Comparison of ENCODE assay signal across 17 cellular contexts in the genomic region with DNA sequence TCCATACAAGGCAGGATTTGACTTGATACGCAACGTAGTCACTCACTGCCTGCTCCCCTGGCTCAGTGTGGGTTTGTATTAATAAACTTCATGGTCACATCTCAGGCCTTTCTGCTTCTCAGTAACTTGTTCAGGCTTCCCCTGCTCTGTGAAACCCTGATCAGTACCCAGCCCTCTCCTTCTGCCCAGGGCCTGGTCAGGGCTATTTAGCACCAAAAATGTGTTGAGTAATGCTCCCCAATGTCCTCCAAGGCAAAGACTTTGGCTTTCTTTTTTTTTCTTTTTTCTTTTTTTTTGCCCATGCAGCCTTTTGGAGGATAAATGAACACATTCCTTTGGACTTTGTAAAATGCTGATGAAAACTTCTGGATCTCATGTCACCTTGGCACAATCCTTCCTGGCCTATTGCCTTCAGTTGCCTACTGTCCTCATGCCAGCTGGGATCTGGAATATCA.
"Had no signal": no experiment of that assay in that cellular context is flagged by ENCODE, and none has a peak within 500 bp of the region (broad histone marks: within the 10 kb centered on the region; RNA-seq: fewer than 3 reads in every experiment).

No MANE protein-coding gene starts in this region.

- H3K9me3 ChIP-seq: testis had no signal

- ATAC-seq: left lobe of liver; naive thymus-derived CD4-positive, alpha-beta T cell; stimulated activated naive CD8-positive, alpha-beta T cell treated with anti-CD3 and anti-CD28 coated beads, Interleukin-15, Interleukin-2, amounts not matched to agents 100 U/mL and 50 U/mL, for 24 hours had no signal

- H3K4me1 Mint-ChIP-seq: activated naive CD8-positive, alpha-beta T cell treated with anti-CD3 and anti-CD28 coated beads, Interleukin-2, amount 10 ng/mL, durations not matched to agents 7 days and 5 days had no signal

- H3K27ac Mint-ChIP-seq: activated naive CD8-positive, alpha-beta T cell treated with anti-CD3 and anti-CD28 coated beads, Interleukin-2, amount 10 ng/mL, durations not matched to agents 7 days and 5 days; activated T-helper 1 cell treated with anti-CD3 and anti-CD28 coated beads, Interleukin-12 subunit alpha, Interleukin-12 subunit beta, Interleukin-2, Interleukin-4 antibody, amounts not matched to agents 30 ng/mL and 10 ng/mL and 1 ng/mL, durations not matched to agents 14 hours and 24 hours and 36 hours; naive thymus-derived CD4-positive, alpha-beta T cell had no signal

- DNase-seq: activated CD4-positive, alpha-beta T cell treated with anti-CD3 and anti-CD28 coated beads, Interleukin-2, amount 50 U/mL, for 1 hour; activated CD8-positive, alpha-beta memory T cell treated with anti-CD3 and anti-CD28 coated beads for 24 hours; activated naive CD8-positive, alpha-beta T cell treated with anti-CD3 and anti-CD28 coated beads, Interleukin-2, amount 10 ng/mL, durations not matched to agents 7 days and 5 days; anterior cingulate cortex; mammary epithelial cell; naive thymus-derived CD4-positive, alpha-beta T cell; stimulated activated CD4-positive, alpha-beta T cell treated with anti-CD3 and anti-CD28 coated beads, Interleukin-15, amount 100 ng/mL, for 24 hours; stimulated activated CD4-positive, alpha-beta T cell treated with anti-CD3 and anti-CD28 coated beads, Interleukin-4, amount 100 ng/mL, for 24 hours; stimulated activated naive CD8-positive, alpha-beta T cell treated with anti-CD3 and anti-CD28 coated beads, Interleukin-15, Interleukin-2, amounts not matched to agents 100 U/mL and 50 U/mL, for 24 hours; testis had no signal

- H3K36me3 ChIP-seq: breast epithelium had no signal

- H3K4me3 ChIP-seq: breast epithelium, SK-N-MC, skin epidermis, testis had no signal

- H3K27me3 Mint-ChIP-seq: activated naive CD8-positive, alpha-beta T cell treated with anti-CD3 and anti-CD28 coated beads, Interleukin-2, amount 10 ng/mL, durations not matched to agents 7 days and 5 days had no signal

- H3K27ac ChIP-seq: breast epithelium, epithelial cell of prostate, parathyroid adenoma, SK-N-MC, testis had no signal

- H3K9me3 Mint-ChIP-seq: activated T-helper 1 cell treated with anti-CD3 and anti-CD28 coated beads, Interleukin-12 subunit alpha, Interleukin-12 subunit beta, Interleukin-2, Interleukin-4 antibody, amounts not matched to agents 30 ng/mL and 10 ng/mL and 1 ng/mL, durations not matched to agents 14 hours and 24 hours and 36 hours had no signal

- H3K4me1 ChIP-seq: breast epithelium, parathyroid adenoma, testis had no signal

- H3K9ac ChIP-seq: parathyroid adenoma had no signal

- H3K27me3 ChIP-seq: breast epithelium, testis had no signal

- H3K36me3 Mint-ChIP-seq: activated naive CD8-positive, alpha-beta T cell treated with anti-CD3 and anti-CD28 coated beads, Interleukin-2, amount 10 ng/mL, durations not matched to agents 7 days and 5 days had no signal

- H3K4me3 Mint-ChIP-seq: activated naive CD8-positive, alpha-beta T cell treated with anti-CD3 and anti-CD28 coated beads, Interleukin-2, amount 10 ng/mL, durations not matched to agents 7 days and 5 days; activated T-helper 1 cell treated with anti-CD3 and anti-CD28 coated beads, Interleukin-12 subunit alpha, Interleukin-12 subunit beta, Interleukin-2, Interleukin-4 antibody, amounts not matched to agents 30 ng/mL and 10 ng/mL and 1 ng/mL, durations not matched to agents 14 hours and 24 hours and 36 hours; naive thymus-derived CD4-positive, alpha-beta T cell had no signal
